In the genomic region with DNA sequence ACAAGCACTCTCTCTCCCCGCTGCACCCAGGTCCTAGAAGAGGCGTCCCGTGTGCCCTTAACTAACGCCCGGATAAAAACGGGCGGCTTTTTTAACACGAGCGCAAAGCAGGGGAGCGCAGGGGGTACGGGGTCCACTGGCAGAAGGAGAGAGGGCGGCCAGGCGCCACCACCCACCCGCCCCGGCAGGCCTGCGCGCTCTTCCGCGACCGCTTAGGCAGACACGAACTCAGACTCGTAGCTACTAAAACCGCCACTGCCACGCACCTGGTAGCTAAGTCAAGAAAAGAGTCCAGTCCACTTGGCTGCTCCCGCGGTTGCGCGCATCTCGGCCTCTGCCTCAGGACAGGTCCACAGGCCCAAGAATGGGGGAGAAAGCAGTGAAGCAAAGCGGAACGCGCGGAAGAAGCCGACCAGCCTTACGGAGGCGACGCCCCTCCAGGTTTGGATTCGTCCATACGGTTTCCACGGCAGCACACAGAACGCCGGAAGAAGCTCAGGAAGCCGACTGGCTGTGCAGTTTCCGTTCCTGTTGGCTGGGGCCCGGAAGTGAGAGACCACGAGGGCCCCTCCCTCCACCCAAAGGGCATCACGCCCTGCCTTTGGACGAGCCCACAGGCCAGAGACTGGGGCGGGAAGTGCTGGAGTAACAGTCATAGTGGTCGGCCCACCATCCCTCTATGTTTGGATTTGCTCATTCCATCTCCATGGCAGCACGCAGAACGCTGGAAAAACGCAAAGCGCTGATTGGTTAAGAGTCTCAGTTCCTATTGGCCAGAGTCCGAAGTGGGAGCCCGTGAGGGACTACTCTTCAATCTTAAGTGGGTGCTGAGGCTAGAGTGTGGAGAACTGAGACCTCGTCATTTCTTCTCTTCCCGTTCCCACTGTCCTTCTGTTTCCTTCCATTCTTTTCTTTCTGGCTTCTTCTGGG, we compare ENCODE assay signal across 1 cellular context.
TF ChIP-seq lines count a peak whose summit lies in the region.

A gene (minus strand): TSS at position 354 of the 930 bp plus-strand sequence. CDS start 7,344 bp downstream, outside the sequence.

TF ChIP-seq in HepG2, 621 proteins besides CTCF, POLR2A, EP300 and RAD21 (continued from another document and continues in another):
- TF ChIP-seq, protein P1, sequence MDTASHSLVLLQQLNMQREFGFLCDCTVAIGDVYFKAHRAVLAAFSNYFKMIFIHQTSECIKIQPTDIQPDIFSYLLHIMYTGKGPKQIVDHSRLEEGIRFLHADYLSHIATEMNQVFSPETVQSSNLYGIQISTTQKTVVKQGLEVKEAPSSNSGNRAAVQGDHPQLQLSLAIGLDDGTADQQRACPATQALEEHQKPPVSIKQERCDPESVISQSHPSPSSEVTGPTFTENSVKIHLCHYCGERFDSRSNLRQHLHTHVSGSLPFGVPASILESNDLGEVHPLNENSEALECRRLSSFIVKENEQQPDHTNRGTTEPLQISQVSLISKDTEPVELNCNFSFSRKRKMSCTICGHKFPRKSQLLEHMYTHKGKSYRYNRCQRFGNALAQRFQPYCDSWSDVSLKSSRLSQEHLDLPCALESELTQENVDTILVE (CRISPR knock-in tag; IDR thresholded peaks at IDR 0.05) = no peak
- TF ChIP-seq, protein P2, sequence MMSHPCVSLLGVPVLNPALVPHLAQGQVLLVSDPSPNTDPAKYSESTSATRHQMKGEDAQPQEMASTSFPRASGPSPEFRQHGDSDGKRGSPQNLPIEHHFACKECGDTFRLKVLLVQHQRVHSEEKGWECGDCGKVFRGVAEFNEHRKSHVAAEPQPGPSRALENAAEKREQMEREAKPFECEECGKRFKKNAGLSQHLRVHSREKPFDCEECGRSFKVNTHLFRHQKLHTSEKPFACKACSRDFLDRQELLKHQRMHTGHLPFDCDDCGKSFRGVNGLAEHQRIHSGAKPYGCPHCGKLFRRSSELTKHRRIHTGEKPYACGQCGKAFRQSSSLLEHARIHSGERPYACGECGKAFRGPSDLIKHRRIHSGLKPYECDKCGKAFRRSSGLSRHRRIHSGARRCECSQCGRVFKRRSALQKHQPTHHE (CRISPR knock-in tag; IDR thresholded peaks at IDR 0.05; ENCODE audit: borderline replicate concordance) = no peak
- TF ChIP-seq, protein P3, sequence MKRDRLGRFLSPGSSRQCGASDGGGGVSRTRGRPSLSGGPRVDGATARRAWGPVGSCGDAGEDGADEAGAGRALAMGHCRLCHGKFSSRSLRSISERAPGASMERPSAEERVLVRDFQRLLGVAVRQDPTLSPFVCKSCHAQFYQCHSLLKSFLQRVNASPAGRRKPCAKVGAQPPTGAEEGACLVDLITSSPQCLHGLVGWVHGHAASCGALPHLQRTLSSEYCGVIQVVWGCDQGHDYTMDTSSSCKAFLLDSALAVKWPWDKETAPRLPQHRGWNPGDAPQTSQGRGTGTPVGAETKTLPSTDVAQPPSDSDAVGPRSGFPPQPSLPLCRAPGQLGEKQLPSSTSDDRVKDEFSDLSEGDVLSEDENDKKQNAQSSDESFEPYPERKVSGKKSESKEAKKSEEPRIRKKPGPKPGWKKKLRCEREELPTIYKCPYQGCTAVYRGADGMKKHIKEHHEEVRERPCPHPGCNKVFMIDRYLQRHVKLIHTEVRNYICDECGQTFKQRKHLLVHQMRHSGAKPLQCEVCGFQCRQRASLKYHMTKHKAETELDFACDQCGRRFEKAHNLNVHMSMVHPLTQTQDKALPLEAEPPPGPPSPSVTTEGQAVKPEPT (CRISPR knock-in tag; IDR thresholded peaks at IDR 0.05; ENCODE audit: low read depth) = no peak
- 0 out of 2 replicates have a peak, but pooled peaks have one; percentile 33 for TF ChIP-seq ZNF567 (CRISPR knock-in tag; IDR thresholded peaks at IDR 0.05; ENCODE audit: borderline replicate concordance)
- TF ChIP-seq, protein P4, sequence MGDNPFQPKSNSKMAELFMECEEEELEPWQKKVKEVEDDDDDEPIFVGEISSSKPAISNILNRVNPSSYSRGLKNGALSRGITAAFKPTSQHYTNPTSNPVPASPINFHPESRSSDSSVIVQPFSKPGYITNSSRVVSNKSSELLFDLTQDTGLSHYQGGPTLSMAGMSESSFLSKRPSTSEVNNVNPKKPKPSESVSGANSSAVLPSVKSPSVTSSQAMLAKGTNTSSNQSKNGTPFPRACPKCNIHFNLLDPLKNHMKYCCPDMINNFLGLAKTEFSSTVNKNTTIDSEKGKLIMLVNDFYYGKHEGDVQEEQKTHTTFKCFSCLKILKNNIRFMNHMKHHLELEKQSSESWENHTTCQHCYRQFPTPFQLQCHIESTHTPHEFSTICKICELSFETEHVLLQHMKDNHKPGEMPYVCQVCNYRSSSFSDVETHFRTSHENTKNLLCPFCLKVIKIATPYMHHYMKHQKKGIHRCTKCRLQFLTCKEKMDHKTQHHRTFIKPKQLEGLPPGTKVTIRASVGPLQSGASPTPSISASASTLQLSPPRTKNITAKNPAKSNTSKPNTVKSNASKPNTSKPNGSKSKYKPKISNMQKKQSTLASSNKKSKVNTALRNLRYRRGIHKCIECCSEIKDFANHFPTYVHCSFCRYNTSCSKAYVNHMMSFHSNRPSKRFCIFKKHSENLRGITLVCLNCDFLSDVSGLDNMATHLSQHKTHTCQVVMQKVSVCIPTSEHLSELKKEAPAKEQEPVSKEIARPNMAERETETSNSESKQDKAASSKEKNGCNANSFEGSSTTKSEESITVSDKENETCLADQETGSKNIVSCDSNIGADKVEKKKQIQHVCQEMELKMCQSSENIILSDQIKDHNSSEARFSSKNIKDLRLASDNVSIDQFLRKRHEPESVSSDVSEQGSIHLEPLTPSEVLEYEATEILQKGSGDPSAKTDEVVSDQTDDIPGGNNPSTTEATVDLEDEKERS (CRISPR knock-in tag; IDR thresholded peaks at IDR 0.05) = peak; percentile 5; the same call in 1 of the 2 replicates
- TF ChIP-seq MZF1 (CRISPR knock-in tag; IDR thresholded peaks at IDR 0.05; ENCODE audit: borderline replicate concordance) = no peak
- TF ChIP-seq, protein P5, sequence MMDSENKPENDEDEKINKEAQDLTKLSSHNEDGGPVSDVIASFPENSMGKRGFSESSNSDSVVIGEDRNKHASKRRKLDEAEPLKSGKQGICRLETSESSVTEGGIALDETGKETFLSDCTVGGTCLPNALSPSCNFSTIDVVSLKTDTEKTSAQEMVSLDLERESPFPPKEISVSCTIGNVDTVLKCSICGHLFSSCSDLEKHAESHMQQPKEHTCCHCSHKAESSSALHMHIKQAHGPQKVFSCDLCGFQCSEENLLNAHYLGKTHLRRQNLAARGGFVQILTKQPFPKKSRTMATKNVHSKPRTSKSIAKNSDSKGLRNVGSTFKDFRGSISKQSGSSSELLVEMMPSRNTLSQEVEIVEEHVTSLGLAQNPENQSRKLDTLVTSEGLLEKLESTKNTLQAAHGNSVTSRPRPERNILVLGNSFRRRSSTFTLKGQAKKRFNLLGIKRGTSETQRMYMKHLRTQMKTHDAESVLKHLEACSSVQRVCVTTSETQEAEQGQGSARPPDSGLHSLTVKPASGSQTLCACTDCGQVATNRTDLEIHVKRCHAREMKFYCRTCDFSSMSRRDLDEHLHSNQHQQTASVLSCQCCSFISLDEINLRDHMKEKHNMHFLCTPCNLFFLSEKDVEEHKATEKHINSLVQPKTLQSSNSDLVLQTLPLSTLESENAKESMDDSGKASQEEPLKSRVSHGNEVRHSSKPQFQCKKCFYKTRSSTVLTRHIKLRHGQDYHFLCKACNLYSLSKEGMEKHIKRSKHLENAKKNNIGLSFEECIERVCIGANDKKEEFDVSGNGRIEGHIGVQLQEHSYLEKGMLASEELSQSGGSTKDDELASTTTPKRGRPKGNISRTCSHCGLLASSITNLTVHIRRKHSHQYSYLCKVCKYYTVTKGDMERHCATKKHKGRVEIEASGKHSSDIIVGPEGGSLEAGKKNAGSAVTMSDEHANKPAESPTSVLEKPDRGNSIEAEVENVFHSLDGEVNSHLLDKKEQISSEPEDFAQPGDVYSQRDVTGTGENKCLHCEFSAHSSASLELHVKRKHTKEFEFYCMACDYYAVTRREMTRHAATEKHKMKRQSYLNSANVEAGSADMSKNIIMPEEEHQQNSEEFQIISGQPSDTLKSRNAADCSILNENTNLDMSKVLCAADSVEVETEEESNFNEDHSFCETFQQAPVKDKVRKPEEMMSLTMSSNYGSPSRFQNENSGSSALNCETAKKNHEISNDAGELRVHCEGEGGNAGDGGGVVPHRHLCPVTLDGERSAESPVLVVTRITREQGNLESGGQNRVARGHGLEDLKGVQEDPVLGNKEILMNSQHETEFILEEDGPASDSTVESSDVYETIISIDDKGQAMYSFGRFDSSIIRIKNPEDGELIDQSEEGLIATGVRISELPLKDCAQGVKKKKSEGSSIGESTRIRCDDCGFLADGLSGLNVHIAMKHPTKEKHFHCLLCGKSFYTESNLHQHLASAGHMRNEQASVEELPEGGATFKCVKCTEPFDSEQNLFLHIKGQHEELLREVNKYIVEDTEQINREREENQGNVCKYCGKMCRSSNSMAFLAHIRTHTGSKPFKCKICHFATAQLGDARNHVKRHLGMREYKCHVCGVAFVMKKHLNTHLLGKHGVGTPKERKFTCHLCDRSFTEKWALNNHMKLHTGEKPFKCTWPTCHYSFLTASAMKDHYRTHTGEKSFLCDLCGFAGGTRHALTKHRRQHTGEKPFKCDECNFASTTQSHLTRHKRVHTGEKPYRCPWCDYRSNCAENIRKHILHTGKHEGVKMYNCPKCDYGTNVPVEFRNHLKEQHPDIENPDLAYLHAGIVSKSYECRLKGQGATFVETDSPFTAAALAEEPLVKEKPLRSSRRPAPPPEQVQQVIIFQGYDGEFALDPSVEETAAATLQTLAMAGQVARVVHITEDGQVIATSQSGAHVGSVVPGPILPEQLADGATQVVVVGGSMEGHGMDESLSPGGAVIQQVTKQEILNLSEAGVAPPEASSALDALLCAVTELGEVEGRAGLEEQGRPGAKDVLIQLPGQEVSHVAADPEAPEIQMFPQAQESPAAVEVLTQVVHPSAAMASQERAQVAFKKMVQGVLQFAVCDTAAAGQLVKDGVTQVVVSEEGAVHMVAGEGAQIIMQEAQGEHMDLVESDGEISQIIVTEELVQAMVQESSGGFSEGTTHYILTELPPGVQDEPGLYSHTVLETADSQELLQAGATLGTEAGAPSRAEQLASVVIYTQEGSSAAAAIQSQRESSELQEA (CRISPR knock-in tag; IDR thresholded peaks at IDR 0.05; ENCODE audit: not compliant biosample characterization) = no peak
- TF ChIP-seq MTA3 (CRISPR knock-in tag; IDR thresholded peaks at IDR 0.05) = no peak
- TF ChIP-seq, protein P6, sequence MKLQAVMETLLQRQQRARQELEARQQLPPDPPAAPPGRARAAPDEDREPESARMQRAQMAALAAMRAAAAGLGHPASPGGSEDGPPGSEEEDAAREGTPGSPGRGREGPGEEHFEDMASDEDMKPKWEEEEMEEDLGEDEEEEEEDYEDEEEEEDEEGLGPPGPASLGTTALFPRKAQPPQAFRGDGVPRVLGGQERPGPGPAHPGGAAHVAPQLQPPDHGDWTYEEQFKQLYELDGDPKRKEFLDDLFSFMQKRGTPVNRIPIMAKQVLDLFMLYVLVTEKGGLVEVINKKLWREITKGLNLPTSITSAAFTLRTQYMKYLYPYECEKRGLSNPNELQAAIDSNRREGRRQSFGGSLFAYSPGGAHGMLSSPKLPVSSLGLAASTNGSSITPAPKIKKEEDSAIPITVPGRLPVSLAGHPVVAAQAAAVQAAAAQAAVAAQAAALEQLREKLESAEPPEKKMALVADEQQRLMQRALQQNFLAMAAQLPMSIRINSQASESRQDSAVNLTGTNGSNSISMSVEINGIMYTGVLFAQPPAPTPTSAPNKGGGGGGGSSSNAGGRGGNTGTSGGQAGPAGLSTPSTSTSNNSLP (IDR thresholded peaks at IDR 0.05; ENCODE audit: low read depth, low read length) = no peak
- no peak for TF ChIP-seq ZNF253 (CRISPR knock-in tag; IDR thresholded peaks at IDR 0.05; ENCODE audit: borderline replicate concordance)
- TF ChIP-seq, protein P7, sequence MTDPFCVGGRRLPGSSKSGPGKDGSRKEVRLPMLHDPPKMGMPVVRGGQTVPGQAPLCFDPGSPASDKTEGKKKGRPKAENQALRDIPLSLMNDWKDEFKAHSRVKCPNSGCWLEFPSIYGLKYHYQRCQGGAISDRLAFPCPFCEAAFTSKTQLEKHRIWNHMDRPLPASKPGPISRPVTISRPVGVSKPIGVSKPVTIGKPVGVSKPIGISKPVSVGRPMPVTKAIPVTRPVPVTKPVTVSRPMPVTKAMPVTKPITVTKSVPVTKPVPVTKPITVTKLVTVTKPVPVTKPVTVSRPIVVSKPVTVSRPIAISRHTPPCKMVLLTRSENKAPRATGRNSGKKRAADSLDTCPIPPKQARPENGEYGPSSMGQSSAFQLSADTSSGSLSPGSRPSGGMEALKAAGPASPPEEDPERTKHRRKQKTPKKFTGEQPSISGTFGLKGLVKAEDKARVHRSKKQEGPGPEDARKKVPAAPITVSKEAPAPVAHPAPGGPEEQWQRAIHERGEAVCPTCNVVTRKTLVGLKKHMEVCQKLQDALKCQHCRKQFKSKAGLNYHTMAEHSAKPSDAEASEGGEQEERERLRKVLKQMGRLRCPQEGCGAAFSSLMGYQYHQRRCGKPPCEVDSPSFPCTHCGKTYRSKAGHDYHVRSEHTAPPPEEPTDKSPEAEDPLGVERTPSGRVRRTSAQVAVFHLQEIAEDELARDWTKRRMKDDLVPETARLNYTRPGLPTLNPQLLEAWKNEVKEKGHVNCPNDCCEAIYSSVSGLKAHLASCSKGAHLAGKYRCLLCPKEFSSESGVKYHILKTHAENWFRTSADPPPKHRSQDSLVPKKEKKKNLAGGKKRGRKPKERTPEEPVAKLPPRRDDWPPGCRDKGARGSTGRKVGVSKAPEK (CRISPR knock-in tag; IDR thresholded peaks at IDR 0.05; ENCODE audit: borderline replicate concordance) = no peak
- 0 out of 2 replicates have a peak, but pooled peaks have one; percentile 64 for TF ChIP-seq GFI1 (CRISPR knock-in tag; IDR thresholded peaks at IDR 0.05; ENCODE audit: borderline replicate concordance)
- no peak for TF ChIP-seq HNRNPUL1 (IDR thresholded peaks at IDR 0.05; ENCODE audit: low read depth, low read length)
- TF ChIP-seq POLR2G (IDR thresholded peaks at IDR 0.05; ENCODE audit: low read depth, low read length) = peak; percentile 44; the same call in 1 of the 2 replicates
- TF ChIP-seq, protein P8, sequence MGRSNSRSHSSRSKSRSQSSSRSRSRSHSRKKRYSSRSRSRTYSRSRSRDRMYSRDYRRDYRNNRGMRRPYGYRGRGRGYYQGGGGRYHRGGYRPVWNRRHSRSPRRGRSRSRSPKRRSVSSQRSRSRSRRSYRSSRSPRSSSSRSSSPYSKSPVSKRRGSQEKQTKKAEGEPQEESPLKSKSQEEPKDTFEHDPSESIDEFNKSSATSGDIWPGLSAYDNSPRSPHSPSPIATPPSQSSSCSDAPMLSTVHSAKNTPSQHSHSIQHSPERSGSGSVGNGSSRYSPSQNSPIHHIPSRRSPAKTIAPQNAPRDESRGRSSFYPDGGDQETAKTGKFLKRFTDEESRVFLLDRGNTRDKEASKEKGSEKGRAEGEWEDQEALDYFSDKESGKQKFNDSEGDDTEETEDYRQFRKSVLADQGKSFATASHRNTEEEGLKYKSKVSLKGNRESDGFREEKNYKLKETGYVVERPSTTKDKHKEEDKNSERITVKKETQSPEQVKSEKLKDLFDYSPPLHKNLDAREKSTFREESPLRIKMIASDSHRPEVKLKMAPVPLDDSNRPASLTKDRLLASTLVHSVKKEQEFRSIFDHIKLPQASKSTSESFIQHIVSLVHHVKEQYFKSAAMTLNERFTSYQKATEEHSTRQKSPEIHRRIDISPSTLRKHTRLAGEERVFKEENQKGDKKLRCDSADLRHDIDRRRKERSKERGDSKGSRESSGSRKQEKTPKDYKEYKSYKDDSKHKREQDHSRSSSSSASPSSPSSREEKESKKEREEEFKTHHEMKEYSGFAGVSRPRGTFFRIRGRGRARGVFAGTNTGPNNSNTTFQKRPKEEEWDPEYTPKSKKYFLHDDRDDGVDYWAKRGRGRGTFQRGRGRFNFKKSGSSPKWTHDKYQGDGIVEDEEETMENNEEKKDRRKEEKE (IDR thresholded peaks at IDR 0.05) = no peak
- TF ChIP-seq ZIK1 (CRISPR knock-in tag; IDR thresholded peaks at IDR 0.05; ENCODE audit: borderline replicate concordance, low read depth) = no peak
- TF ChIP-seq ARHGAP35 (CRISPR knock-in tag; IDR thresholded peaks at IDR 0.05; ENCODE audit: borderline replicate concordance) = no peak
- TF ChIP-seq ZSCAN29 (CRISPR knock-in tag; conservative IDR thresholded peaks at IDR 0.05) = peak; percentile 47; the same call in 1 of the 2 replicates
- TF ChIP-seq, protein P9, sequence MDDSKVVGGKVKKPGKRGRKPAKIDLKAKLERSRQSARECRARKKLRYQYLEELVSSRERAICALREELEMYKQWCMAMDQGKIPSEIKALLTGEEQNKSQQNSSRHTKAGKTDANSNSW (CRISPR knock-in tag; IDR thresholded peaks at IDR 0.05; ENCODE audit: borderline replicate concordance) = no peak
